14 cellular contexts compared by ENCODE assay signal in genomic region chr11:92269021-92269420, GRCh38. TPM values are rescaled to one million over a fixed set of nuclear protein-coding genes. Genes with fewer than 3 reads are reported as not detected.
A peak's percentile ranks its signal among the peaks of the same experiment; 100 is the strongest.
DNase-seq lines count a peak whose midpoint lies in the region; ATAC-seq, FAIRE-seq and TF ChIP-seq lines count a peak whose summit lies in the region.
"Had no signal": no experiment of that assay in that cellular context is flagged by ENCODE, and none has a peak within 500 bp of the region (broad histone marks: within the 10 kb centered on the region; RNA-seq: fewer than 3 reads in every experiment).

No MANE protein-coding gene starts in this region.

- no peaks in the 10 kb centered on the region for H3K9me3 ChIP-seq in PC-3 (ENCODE audit: low read length)

- peaks cover 13% of the 10 kb centered on the region for H3K4me1 ChIP-seq in PC-3 (ENCODE audit: insufficient read depth, low read length)

- no peak overlapping the region for H3K9ac ChIP-seq in PC-3 (ENCODE audit: low read length)

- DNase-seq in DMS53 (lab: John Stamatoyannopoulos, UW) (peak; percentile 56), PC-3 (peak; percentile 81), epithelial cell of esophagus (ENCODE audit: low read depth) (peak; percentile 46), mucosa of gallbladder (ENCODE audit: low spot score) (peak; percentile 11), H54 (ENCODE audit: insufficient read length, low spot score) (no peak), amygdala (lab: John Stamatoyannopoulos, UW) (no peak), activated gamma-delta T cell (lab: John Stamatoyannopoulos, UW) (no peak)
- no peak for DNase-seq in activated CD8-positive, alpha-beta memory T cell treated with anti-CD3 and anti-CD28 coated beads, Interleukin-2, amount 50 U/mL, for 4 hours
- DNase-seq: activated CD4-positive, alpha-beta T cell treated with anti-CD3 and anti-CD28 coated beads for 1 hour; activated effector memory CD4-positive, alpha-beta T cell treated with Interleukin-2 at 50 U/mL for 16 hours; COR-L47; left ventricle myocardium superior; NCI-H1417 treated with DMSO at 0.1 percent for 48 hours; right cardiac atrium had no signal

- no peaks in the 10 kb centered on the region for H3K79me2 ChIP-seq in PC-3 (ENCODE audit: low read length)

- no peaks in the 10 kb centered on the region for H3K9me2 ChIP-seq in PC-3 (replicated peaks; ENCODE audit: low read length)

- ATAC-seq in PC-3: no peak
- ATAC-seq: left ventricle myocardium superior, right cardiac atrium had no signal

- H3K4me3 ChIP-seq in PC-3 (ENCODE audit: low read length): no peak overlapping the region; the same call in 1 of the 2 replicates
- H3K4me3 ChIP-seq in epithelial cell of esophagus (ENCODE audit: low read length): no peak overlapping the region

- POLR2A ChIA-PET in PC-3 (lab: Charles Lee; ENCODE audit: unreplicated experiment): no interaction called here

- BruUV-seq in PC-3 (replicated peaks; lab: Mats Ljungman, UMichigan): no TSS peak

- peak overlapping the region; percentile 27; the same call in 1 of the 2 replicates for H2AFZ ChIP-seq in PC-3 (ENCODE audit: low read length)

- no peaks in the 10 kb centered on the region for H3F3A ChIP-seq in PC-3 (ENCODE audit: low read length, unreplicated experiment)

- intact Hi-C loops in PC-3 (cut with micrococcal nuclease): no loop called here

- TF ChIP-seq POLR2A in H54 (IDR thresholded peaks at IDR 0.05; ENCODE audit: low read depth, low read length): no peak

- H4K20me1 ChIP-seq in PC-3 (ENCODE audit: low read length): no peaks in the 10 kb centered on the region

- H3K27me3 ChIP-seq in PC-3 (ENCODE audit: low read length): no peaks in the 10 kb centered on the region

- no peak overlapping the region for H3K27ac ChIP-seq in PC-3 (ENCODE audit: low read length)

- no peaks in the 10 kb centered on the region for H3K36me3 ChIP-seq in PC-3 (ENCODE audit: low read depth, low read length)

- FAIRE-seq in H54 (lab: Jason Lieb, UNC): no peak

- CTCF ChIA-PET in PC-3 (lab: Charles Lee): no interaction called here

- TF ChIP-seq CTCF in PC-3 (conservative IDR thresholded peaks at IDR 0.05; ENCODE audit: low read depth, low read length): no peak
- no peak for TF ChIP-seq CTCF in epithelial cell of esophagus (IDR thresholded peaks at IDR 0.05; ENCODE audit: insufficient read depth, low read depth, low read length, missing control alignments)

- H3K4me2 ChIP-seq in PC-3 (ENCODE audit: low read length): peak overlapping the region; percentile 49

RNA-seq across cellular contexts. Expression of gene FAT3, which starts 44.4 kb away (rescaled TPM):
- not detected in 2 replicates for total RNA-seq in PC-3 (2014; rRNA removed)
- total RNA-seq in mucosa of gallbladder: 1.4 TPM

Comparison
In these comparisons a context has a peak if more than half of its experiments do, and no peak if none do; other contexts are left out.
1. DNase-seq: peak in DMS53 (single experiment), PC-3 (single experiment), epithelial cell of esophagus (single experiment) and mucosa of gallbladder (single experiment); none in H54 (single experiment), amygdala (0 of 56), activated CD8-positive, alpha-beta memory T cell treated with anti-CD3 and anti-CD28 coated beads, Interleukin-2, amount 50 U/mL, for 4 hours (single experiment) and activated gamma-delta T cell (single experiment).